ENCODE assay signal across 8 cellular contexts in genomic region chr1:160006312-160006940, GRCh38. TPM values are rescaled to one million over a fixed set of nuclear protein-coding genes. Genes with fewer than 3 reads are reported as not detected.
A peak's percentile ranks its signal among the peaks of the same experiment; 100 is the strongest.
DNase-seq lines count a peak whose midpoint lies in the region; ATAC-seq and TF ChIP-seq lines count a peak whose summit lies in the region.

No MANE protein-coding gene starts in this region.

- intact Hi-C loops in aorta (cut with DNase I), result loop anchor here (2.0 to 5.0 kb wide), 3 partner anchors 69 to 209 kb away; no protein-coding TSS in a partner anchor

- no peak overlapping the region for H3K4me3 Mint-ChIP-seq in progenitor cell of endocrine pancreas (ENCODE audit: low read depth)

- CTCF ChIA-PET in RWPE1 (lab: Yijun Ruan, JAX), result interaction anchor here (0.5 to 6.4 kb wide), 26 partner anchors 10 to 337 kb away, joined by 3 to 85 read pairs (median 4); partner anchors contain the start of gene IGSF9

- peak; percentile 97 for TF ChIP-seq CTCF in AG10803 (conservative IDR thresholded peaks at IDR 0.05; ENCODE audit: low read length)
- peak; percentile 99 for TF ChIP-seq CTCF in LNCaP clone FGC (IDR thresholded peaks at IDR 0.05; ENCODE audit: control insufficient read depth, extremely low read depth, insufficient read depth)
- TF ChIP-seq CTCF in RWPE1 (conservative IDR thresholded peaks at IDR 0.05; ENCODE audit: low read depth), result peak; percentile 94
- peak; percentile 92 for TF ChIP-seq CTCF in foreskin keratinocyte (conservative IDR thresholded peaks at IDR 0.05)
- peak; percentile 97 for TF ChIP-seq CTCF in progenitor cell of endocrine pancreas (IDR thresholded peaks at IDR 0.05; ENCODE audit: unreplicated experiment)

- no peaks in the 10 kb centered on the region for H3K9me3 ChIP-seq in aorta (ENCODE audit: control insufficient read depth, low read length)

- H3K4me1 ChIP-seq in foreskin keratinocyte (peaks cover 8% of the 10 kb centered on the region), aorta (ENCODE audit: control insufficient read depth in 1 of 2, insufficient read depth in 2 of 2, low read length in 2 of 2) (no peaks in the 10 kb centered on the region)

- no peaks in the 10 kb centered on the region for H3K36me3 Mint-ChIP-seq in progenitor cell of endocrine pancreas (ENCODE audit: insufficient read depth)

- ATAC-seq in GM19023 (IDR thresholded peaks at IDR 0.05; ENCODE audit: unreplicated experiment), result peak; percentile 66
- ATAC-seq in foreskin keratinocyte, result peak; percentile 79
- ATAC-seq in aorta (ENCODE audit: low FRiP score), result no peak

- DNase-seq in AG10803 (ENCODE audit: low read depth), result peak; percentile 64
- peak; percentile 40 for DNase-seq in LNCaP clone FGC (ENCODE audit: low read depth)
- DNase-seq in RWPE1 (ENCODE audit: low spot score), result peak; percentile 84
- peak; percentile 40 to 50 for DNase-seq in activated T-helper 1 cell treated with anti-CD3 and anti-CD28 coated beads, Interleukin-2, amount 50 U/mL, for 16 hours (ENCODE audit: low read depth in 1 of 2, low spot score in 1 of 2)
- DNase-seq in foreskin keratinocyte, result peak in 1 of 2 donors; percentile 53
- peak; percentile 61 for DNase-seq in progenitor cell of endocrine pancreas (ENCODE audit: low spot score, unreplicated experiment)
- DNase-seq in aorta, result peak; percentile 80 to 86

- POLR2A ChIA-PET in RWPE1 (lab: Yijun Ruan, JAX; ENCODE audit: low non-redundant PET), result no interaction called here

- no peaks in the 10 kb centered on the region for H3K4me1 Mint-ChIP-seq in progenitor cell of endocrine pancreas (ENCODE audit: low read depth)

- no peaks in the 10 kb centered on the region for H3K9me3 Mint-ChIP-seq in progenitor cell of endocrine pancreas (ENCODE audit: low read depth)

- no peaks in the 10 kb centered on the region for H3K36me3 ChIP-seq in aorta (ENCODE audit: control insufficient read depth in 1 of 2, insufficient read depth in 2 of 2, low read length in 1 of 2)

- H3K27me3 ChIP-seq in foreskin keratinocyte, result no peaks in the 10 kb centered on the region
- no peaks in the 10 kb centered on the region for H3K27me3 ChIP-seq in aorta (ENCODE audit: control insufficient read depth in 1 of 2, insufficient read depth in 2 of 2, low read length in 1 of 2)

- 32 to 39% methylated on average over 5 of the region's 5 CpGs for WGBS in aorta, 2 donors

- no peak overlapping the region for H3K27ac Mint-ChIP-seq in progenitor cell of endocrine pancreas

- H3K27me3 Mint-ChIP-seq in progenitor cell of endocrine pancreas, result peaks cover 38% of the 10 kb centered on the region

- H3K27ac ChIP-seq in RWPE1 (no peak overlapping the region), foreskin keratinocyte (no peak overlapping the region), aorta (ENCODE audit: low read depth in 1 of 2, low read length in 2 of 2) (no peak overlapping the region)

- H3K4me3 ChIP-seq in AG10803 (ENCODE audit: low read length) (no peak overlapping the region), LNCaP clone FGC (ENCODE audit: low read depth, low read length) (no peak overlapping the region), aorta (ENCODE audit: low read length in 2 of 2) (no peak overlapping the region)

RNA-seq across cellular contexts. Expression of gene PIGM, which starts 25.4 kb away (rescaled TPM):
- total RNA-seq in foreskin keratinocyte (2.7 and 2.9 TPM in 2 replicates), progenitor cell of endocrine pancreas (11.4 and 12.2 TPM in 2 replicates), aorta (1 to 10 TPM; 5.3 to 6.7 TPM)
- polyA plus RNA-seq in foreskin keratinocyte (1.7 TPM in 2 replicates), aorta (1 to 10 TPM; 1.3 to 3.6 TPM)

RNA-seq across cellular contexts. Expression of gene SLAMF9, which starts 52.4 kb away (rescaled TPM):
- total RNA-seq in foreskin keratinocyte (0.44 and 0.63 TPM in 2 replicates), progenitor cell of endocrine pancreas (not detected in 2 replicates), aorta (not detected)
- polyA plus RNA-seq in foreskin keratinocyte (0.40 and 0.72 TPM in 2 replicates), aorta (not detected)
